17 cellular contexts compared by ENCODE assay signal in genomic region chr2:2828774-2829368, GRCh38.
DNase-seq lines count a peak whose midpoint lies in the region; ATAC-seq and TF ChIP-seq lines count a peak whose summit lies in the region.
"Had no signal": no experiment of that assay in that cellular context is flagged by ENCODE, and none has a peak within 500 bp of the region (broad histone marks: within the 10 kb centered on the region; RNA-seq: fewer than 3 reads in every experiment).

No MANE protein-coding gene starts in this region.

- no peaks in the 10 kb centered on the region; the same call in none of the 2 replicates for H3K27me3 Mint-ChIP-seq in WTC11 (ENCODE audit: low read depth)

- TF ChIP-seq CTCF in lower leg skin (IDR thresholded peaks at IDR 0.05) (no peak), foreskin fibroblast (IDR thresholded peaks at IDR 0.05; ENCODE audit: low read depth, low read length) (no peak), WTC11 (IDR thresholded peaks at IDR 0.05) (no peak)

- intact Hi-C loops in lower leg skin (cut with DNase I; ENCODE audit: low total_unique reads) = no loop called here

- peak; percentile 21 for DNase-seq in activated CD8-positive, alpha-beta memory T cell treated with anti-CD3 and anti-CD28 coated beads for 24 hours
- no peak for DNase-seq in activated CD8-positive, alpha-beta memory T cell treated with anti-CD3 and anti-CD28 coated beads, Interleukin-2, amount 50 U/mL, for 4 hours
- DNase-seq in caudate nucleus (lab: John Stamatoyannopoulos, UW) (peak in 50 of 61 donors; percentile 5 to 96 (median 76)), lower leg skin (ENCODE audit: low spot score in 2 of 2) (peak; percentile 30 to 78), superior temporal gyrus (ENCODE audit: extremely low spot score) (peak; percentile 76), foreskin fibroblast (no peak), WTC11 (ENCODE audit: low spot score) (no peak), H4 (ENCODE audit: low spot score) (no peak)
- DNase-seq: activated CD4-positive, alpha-beta T cell treated with anti-CD3 and anti-CD28 coated beads for 48 hours; activated naive CD8-positive, alpha-beta T cell treated with anti-CD3 and anti-CD28 coated beads for 36 hours; activated T-cell treated with anti-CD3 and anti-CD28 coated beads, Interleukin-2, amount 50 U/mL, for 24 hours; central memory CD4-positive, alpha-beta T cell; left colon; NCI-H1105; T1000 had no signal

- ATAC-seq in WTC11 = no peak
- ATAC-seq: K562, left colon had no signal

- WGBS in lower leg skin, 2 donors = 60 to 66% methylated on average over 13 of the region's 13 CpGs

- H3K27ac Mint-ChIP-seq in WTC11 = no peak overlapping the region
- H3K27ac Mint-ChIP-seq: activated naive CD8-positive, alpha-beta T cell treated with anti-CD3 and anti-CD28 coated beads for 36 hours; activated T-cell treated with anti-CD3 and anti-CD28 coated beads, Interleukin-2, amount 50 U/mL, for 24 hours had no signal

- no peak overlapping the region for H3K4me3 Mint-ChIP-seq in WTC11
- H3K4me3 Mint-ChIP-seq: activated naive CD8-positive, alpha-beta T cell treated with anti-CD3 and anti-CD28 coated beads for 36 hours; activated T-cell treated with anti-CD3 and anti-CD28 coated beads, Interleukin-2, amount 50 U/mL, for 24 hours had no signal

- peaks cover 5% of the 10 kb centered on the region; the same call in 1 of the 2 replicates for H3K36me3 Mint-ChIP-seq in WTC11
- H3K36me3 Mint-ChIP-seq: activated naive CD8-positive, alpha-beta T cell treated with anti-CD3 and anti-CD28 coated beads for 36 hours had no signal

- peak overlapping the region; percentile 64 for H3K27ac ChIP-seq in caudate nucleus (ENCODE audit: low read depth, low read length)
- H3K27ac ChIP-seq: SJSA1 had no signal

- H3K4me1 Mint-ChIP-seq in WTC11 = peaks cover 6% of the 10 kb centered on the region
- H3K4me1 Mint-ChIP-seq: activated naive CD8-positive, alpha-beta T cell treated with anti-CD3 and anti-CD28 coated beads for 36 hours had no signal

- TF ChIP-seq POLR2A in lower leg skin (IDR thresholded peaks at IDR 0.05) = no peak

- H3K4me3 ChIP-seq in lower leg skin (ENCODE audit: low read depth, poor library complexity, severe bottlenecking) (no peak overlapping the region), foreskin fibroblast (ENCODE audit: low read depth in 1 of 2, low read length in 2 of 2) (no peak overlapping the region)
- H3K4me3 ChIP-seq: K562, SJSA1 had no signal

- POLR2A ChIA-PET in WTC11 (lab: Charles Lee) = no interaction called here

- CTCF ChIA-PET in WTC11 (lab: Charles Lee) = no interaction called here

- H3K9me3 Mint-ChIP-seq in WTC11 = peaks cover 21% of the 10 kb centered on the region
- H3K9me3 Mint-ChIP-seq: activated naive CD8-positive, alpha-beta T cell treated with anti-CD3 and anti-CD28 coated beads for 36 hours had no signal

TF ChIP-seq in WTC11, 78 proteins besides CTCF, POLR2A, EP300 and RAD21:
- TF ChIP-seq CREB1 (CRISPR knock-in tag; IDR thresholded peaks at IDR 0.05) (no peak), TEAD1 (CRISPR knock-in tag; IDR thresholded peaks at IDR 0.05) (no peak)
TF ChIP-seq in WTC11: peak in this region for 0.

Comparison
In these comparisons a context has a peak if more than half of its experiments do, and no peak if none do; other contexts are left out.
1. DNase-seq: peak in activated CD8-positive, alpha-beta memory T cell treated with anti-CD3 and anti-CD28 coated beads for 24 hours (single experiment), caudate nucleus (50 of 61), lower leg skin (2 of 2) and superior temporal gyrus (single experiment); none in activated CD8-positive, alpha-beta memory T cell treated with anti-CD3 and anti-CD28 coated beads, Interleukin-2, amount 50 U/mL, for 4 hours (single experiment), foreskin fibroblast (0 of 2), WTC11 (single experiment) and H4 (single experiment).